ENCODE assay signal across 12 cellular contexts in the genomic region with DNA sequence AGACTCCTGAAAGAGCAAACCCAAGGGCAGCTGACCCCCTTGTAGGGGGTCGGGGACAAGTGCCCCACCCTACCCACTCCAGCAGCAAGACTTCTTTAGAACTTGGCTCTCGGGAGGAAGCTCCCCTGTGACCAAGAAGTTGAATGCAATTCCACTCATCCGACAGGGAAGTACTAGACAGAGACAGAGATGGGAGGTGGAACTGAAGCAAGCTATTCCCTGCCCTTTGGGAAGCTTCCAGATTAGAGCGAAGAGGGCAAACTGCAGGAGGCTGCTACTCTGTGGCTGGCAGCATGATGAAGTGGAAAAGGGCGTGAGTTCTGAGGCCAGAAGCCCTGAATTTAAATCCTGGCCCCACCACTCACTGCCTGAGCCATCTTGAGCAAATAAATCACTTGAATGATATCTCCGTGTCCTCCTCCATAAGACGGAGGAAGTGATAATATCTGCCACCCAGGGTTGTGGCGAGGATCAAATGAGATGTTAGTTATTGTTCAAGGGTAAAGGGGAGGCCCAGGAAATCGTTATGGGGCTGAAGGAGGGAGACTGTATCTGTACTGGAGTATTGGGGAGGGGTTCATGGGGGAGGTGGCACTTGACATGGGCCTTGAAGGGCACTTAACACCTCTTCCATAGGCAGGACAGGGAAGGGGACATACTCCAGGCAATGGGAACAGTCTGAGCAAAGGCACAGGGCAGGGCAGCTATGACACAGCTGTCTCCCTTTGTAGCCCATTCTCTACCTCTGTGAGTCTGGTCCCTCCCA. TPM values are rescaled to one million over a fixed set of nuclear protein-coding genes. Genes with fewer than 3 reads are reported as not detected.
A peak's percentile ranks its signal among the peaks of the same experiment; 100 is the strongest.
DNase-seq lines count a peak whose midpoint lies in the region; ATAC-seq, FAIRE-seq and TF ChIP-seq lines count a peak whose summit lies in the region.
"Had no signal": no experiment of that assay in that cellular context is flagged by ENCODE, and none has a peak within 500 bp of the region (broad histone marks: within the 10 kb centered on the region; RNA-seq: fewer than 3 reads in every experiment).

No MANE protein-coding gene starts in this region.

- peak overlapping the region; percentile 71 for H3K27ac ChIP-seq in naive thymus-derived CD4-positive, alpha-beta T cell (ENCODE audit: low read depth, low read length)
- H3K27ac ChIP-seq: right lobe of liver had no signal

- no peaks in the 10 kb centered on the region for H3K9me3 Mint-ChIP-seq in activated naive CD4-positive, alpha-beta T cell treated with anti-CD3 and anti-CD28 coated beads, Interleukin-2, amount 10 ng/mL, durations not matched to agents 7 days and 5 days
- H3K9me3 Mint-ChIP-seq in naive thymus-derived CD4-positive, alpha-beta T cell, result peaks cover 0 to 2% (median 0%) of the 10 kb centered on the region in 11 donors
- H3K9me3 Mint-ChIP-seq: stimulated activated naive B cell treated with anti-CD40 and anti-IgM and Interleukin-4, amounts not matched to agents 10 μg/mL and 1 μg/mL and 100 μg/mL, for 72 hours had no signal

- H3K27ac Mint-ChIP-seq in T-helper 17 cell, result peak overlapping the region; percentile 94
- H3K27ac Mint-ChIP-seq in activated naive CD4-positive, alpha-beta T cell treated with anti-CD3 and anti-CD28 coated beads, Interleukin-2, amount 10 ng/mL, durations not matched to agents 7 days and 5 days, result peak overlapping the region; percentile 86
- H3K27ac Mint-ChIP-seq in naive thymus-derived CD4-positive, alpha-beta T cell, result peak overlapping the region; percentile 1 to 98 (median 95)
- H3K27ac Mint-ChIP-seq: stimulated activated naive B cell treated with anti-CD40 and anti-IgM and Interleukin-4, amounts not matched to agents 10 μg/mL and 1 μg/mL and 100 μg/mL, for 72 hours had no signal

- POLR2A ChIA-PET in naive thymus-derived CD4-positive, alpha-beta T cell (lab: Charles Lee), result interaction anchor here (0.7 to 12.0 kb wide), 10 partner anchors 9 to 218 kb away, joined by 3 to 444 read pairs (median 4); a partner anchor contains a TSS
- POLR2A ChIA-PET in GM10248 (lab: Yijun Ruan, JAX), result no interaction called here

- peak overlapping the region; percentile 66 for H3K4me3 ChIP-seq in naive thymus-derived CD4-positive, alpha-beta T cell (ENCODE audit: low read length)
- H3K4me3 ChIP-seq: right lobe of liver had no signal

- no peak for TF ChIP-seq POLR2A in GM12891 (IDR thresholded peaks at IDR 0.05; ENCODE audit: low read depth, low read length)

- TF ChIP-seq CTCF in GM10248 (IDR thresholded peaks at IDR 0.05; ENCODE audit: control extremely low read depth, extremely low read depth, low read depth, missing control alignments), result no peak

- H3K4me1 Mint-ChIP-seq in T-helper 17 cell, result peaks cover 38% of the 10 kb centered on the region
- H3K4me1 Mint-ChIP-seq in activated naive CD4-positive, alpha-beta T cell treated with anti-CD3 and anti-CD28 coated beads, Interleukin-2, amount 10 ng/mL, durations not matched to agents 7 days and 5 days, result peaks cover 67% of the 10 kb centered on the region
- peaks cover 35 to 79% (median 68%) of the 10 kb centered on the region in 7 donors for H3K4me1 Mint-ChIP-seq in naive thymus-derived CD4-positive, alpha-beta T cell

- CTCF ChIA-PET in activated naive CD4-positive, alpha-beta T cell treated with anti-CD3 and anti-CD28 coated beads, Interleukin-2, amount 10 ng/mL, durations not matched to agents 7 days and 5 days (lab: Charles Lee), result interaction anchor here (0.9 to 3.0 kb wide), 10 partner anchors 9 to 93 kb away, joined by 3 to 17 read pairs (median 6); a partner anchor contains a TSS
- CTCF ChIA-PET in naive thymus-derived CD4-positive, alpha-beta T cell (lab: Charles Lee), result interaction anchor here (0.7 to 9.7 kb wide), 9 partner anchors 12 to 92 kb away, joined by 3 to 112 read pairs (median 13); a partner anchor contains a TSS
- CTCF ChIA-PET in GM10248 (lab: Yijun Ruan, JAX), result interaction anchor here (0.8 to 3.7 kb wide), 12 partner anchors 9 to 203 kb away, joined by 3 to 23 read pairs (median 8); a partner anchor contains a TSS

- peaks cover 3% of the 10 kb centered on the region for H3K36me3 Mint-ChIP-seq in T-helper 17 cell (ENCODE audit: low read depth)
- peaks cover 5% of the 10 kb centered on the region for H3K36me3 Mint-ChIP-seq in activated naive CD4-positive, alpha-beta T cell treated with anti-CD3 and anti-CD28 coated beads, Interleukin-2, amount 10 ng/mL, durations not matched to agents 7 days and 5 days
- H3K36me3 Mint-ChIP-seq in naive thymus-derived CD4-positive, alpha-beta T cell, result peaks cover 0 to 6% (median 0%) of the 10 kb centered on the region in 5 donors
- H3K36me3 Mint-ChIP-seq: stimulated activated naive B cell treated with anti-CD40 and anti-IgM and Interleukin-4, amounts not matched to agents 10 μg/mL and 1 μg/mL and 100 μg/mL, for 72 hours had no signal

- peak overlapping the region; percentile 88 for H3K4me3 Mint-ChIP-seq in T-helper 17 cell
- H3K4me3 Mint-ChIP-seq in activated naive CD4-positive, alpha-beta T cell treated with anti-CD3 and anti-CD28 coated beads, Interleukin-2, amount 10 ng/mL, durations not matched to agents 7 days and 5 days, result peak overlapping the region; percentile 63
- peak overlapping the region; percentile 66 to 93 (median 89) for H3K4me3 Mint-ChIP-seq in naive thymus-derived CD4-positive, alpha-beta T cell

- H3K27me3 ChIP-seq in naive thymus-derived CD4-positive, alpha-beta T cell (ENCODE audit: control insufficient read depth in 2 of 2, insufficient read depth in 2 of 2, low read length in 2 of 2), result peaks cover 0 to 3% of the 10 kb centered on the region in 2 donors

- peaks cover 5% of the 10 kb centered on the region for H3K27me3 Mint-ChIP-seq in T-helper 17 cell
- H3K27me3 Mint-ChIP-seq in activated naive CD4-positive, alpha-beta T cell treated with anti-CD3 and anti-CD28 coated beads, Interleukin-2, amount 10 ng/mL, durations not matched to agents 7 days and 5 days, result peaks cover 92% of the 10 kb centered on the region
- H3K27me3 Mint-ChIP-seq in naive thymus-derived CD4-positive, alpha-beta T cell, result peaks cover 0 to 68% (median 0%) of the 10 kb centered on the region in 5 donors

- H3K36me3 ChIP-seq in naive thymus-derived CD4-positive, alpha-beta T cell (ENCODE audit: control insufficient read depth in 2 of 3, insufficient read depth in 3 of 3, low read length in 3 of 3), result no peaks in the 10 kb centered on the region
- H3K36me3 ChIP-seq: right lobe of liver had no signal

- FAIRE-seq in GM12891 (lab: Jason Lieb, UNC), result peak; percentile 63
- FAIRE-seq: islet of Langerhans had no signal

- no peaks in the 10 kb centered on the region for H3K9me3 ChIP-seq in T-helper 17 cell (ENCODE audit: control insufficient read depth, low read length, poor library complexity, severe bottlenecking)
- H3K9me3 ChIP-seq in naive thymus-derived CD4-positive, alpha-beta T cell (ENCODE audit: control insufficient read depth in 2 of 3, low read length in 3 of 3), result no peaks in the 10 kb centered on the region
- H3K9me3 ChIP-seq: right lobe of liver had no signal

- no peak for DNase-seq in GM12891 (ENCODE audit: insufficient read length, low spot score)
- no peak for DNase-seq in T-helper 17 cell
- peak; percentile 74 for DNase-seq in activated naive CD4-positive, alpha-beta T cell treated with anti-CD3 and anti-CD28 coated beads, Interleukin-2, amount 10 ng/mL, durations not matched to agents 7 days and 5 days
- peak in 7 of 9 donors; percentile 77 to 85 (median 83) for DNase-seq in naive thymus-derived CD4-positive, alpha-beta T cell
- DNase-seq in GM10248 (ENCODE audit: extremely low spot score), result no peak
- DNase-seq in mucosa of gallbladder (ENCODE audit: low spot score), result no peak
- DNase-seq: NCI-H2171; right lobe of liver; stimulated activated naive B cell treated with anti-CD40 and anti-IgM and Interleukin-4, amounts not matched to agents 10 μg/mL and 1 μg/mL and 100 μg/mL, for 72 hours had no signal

- intact Hi-C loops in naive thymus-derived CD4-positive, alpha-beta T cell (cut with micrococcal nuclease), result loop anchor here (1.0 to 2.0 kb wide), 5 partner anchors 16 to 36 kb away; a partner anchor contains a TSS

- peaks cover 29 to 56% of the 10 kb centered on the region in 2 donors for H3K4me1 ChIP-seq in naive thymus-derived CD4-positive, alpha-beta T cell (ENCODE audit: control insufficient read depth in 2 of 2, insufficient read depth in 2 of 2, low read length in 2 of 2)

- ATAC-seq in T-helper 17 cell, result peak; percentile 89
- ATAC-seq in naive thymus-derived CD4-positive, alpha-beta T cell, result peak; percentile 86
- no peak for ATAC-seq in HG03354 (IDR thresholded peaks at IDR 0.05; ENCODE audit: poor library complexity, severe bottlenecking, unreplicated experiment)
- no peak for ATAC-seq in GM18519 (IDR thresholded peaks at IDR 0.05; ENCODE audit: low FRiP score, unreplicated experiment)
- ATAC-seq: stimulated activated naive B cell treated with anti-CD40 and anti-IgM and Interleukin-4, amounts not matched to agents 10 μg/mL and 1 μg/mL and 100 μg/mL, for 72 hours had no signal

TF ChIP-seq in GM12891, 5 proteins besides CTCF, POLR2A, EP300 and RAD21:
- TF ChIP-seq POU2F2 (IDR thresholded peaks at IDR 0.05; ENCODE audit: low read depth, low read length) (no peak), PAX5 (IDR thresholded peaks at IDR 0.05; ENCODE audit: insufficient read depth, low read length, severe bottlenecking) (no peak), SPI1 (IDR thresholded peaks at IDR 0.05; ENCODE audit: low read depth, low read length) (no peak)

RNA-seq across cellular contexts. Expression of a gene that starts 16.2 kb away (rescaled TPM):
- polyA plus RNA-seq in GM12891 (2012; ENCODE audit: low read depth, missing spikeins), result 39.6 TPM
- total RNA-seq in T-helper 17 cell (100 to 1,000 TPM; 194 to 196 TPM), mucosa of gallbladder (83.8 TPM)
- 100 to 1,000 TPM; 146 to 291 (median 263) TPM for total RNA-seq in naive thymus-derived CD4-positive, alpha-beta T cell
- 10 to 100 TPM; 41.5 to 70.5 TPM for polyA plus RNA-seq in naive thymus-derived CD4-positive, alpha-beta T cell

RNA-seq across cellular contexts. Expression of a gene that starts 50.4 kb away (rescaled TPM):
- polyA plus RNA-seq in GM12891 (2012; ENCODE audit: low read depth, missing spikeins), result 2.5 TPM
- total RNA-seq in T-helper 17 cell (1 to 10 TPM; 2.6 to 3.7 TPM), mucosa of gallbladder (106 TPM)
- total RNA-seq in naive thymus-derived CD4-positive, alpha-beta T cell, result 10 to 100 TPM in 2 of 5 experiments, 1 to 10 TPM in 3; 4.9 to 13.5 (median 8.8) TPM
- polyA plus RNA-seq in naive thymus-derived CD4-positive, alpha-beta T cell, result under 1 TPM in 1 of 2 donors, not detected in 1; 0.35 TPM

RNA-seq across cellular contexts. Expression of a gene that starts 53.6 kb away (rescaled TPM):
- 2.6 TPM for polyA plus RNA-seq in GM12891 (2012; ENCODE audit: low read depth, missing spikeins)
- total RNA-seq in T-helper 17 cell (not detected), mucosa of gallbladder (81.6 TPM)
- not detected for total RNA-seq in naive thymus-derived CD4-positive, alpha-beta T cell
- polyA plus RNA-seq in naive thymus-derived CD4-positive, alpha-beta T cell, result not detected

Comparison
In these comparisons a context has a peak if more than half of its experiments do, and no peak if none do; other contexts are left out.
1. DNase-seq: peak in activated naive CD4-positive, alpha-beta T cell treated with anti-CD3 and anti-CD28 coated beads, Interleukin-2, amount 10 ng/mL, durations not matched to agents 7 days and 5 days (single experiment) and naive thymus-derived CD4-positive, alpha-beta T cell (7 of 9); none in GM12891 (single experiment), T-helper 17 cell (0 of 3), GM10248 (single experiment) and mucosa of gallbladder (single experiment).
2. ATAC-seq: peak in T-helper 17 cell (single experiment) and naive thymus-derived CD4-positive, alpha-beta T cell (single experiment); none in HG03354 (single experiment) and GM18519 (single experiment).
3. RNA of a gene that starts 53.6 kb away (total RNA-seq): 81.6 TPM in mucosa of gallbladder (single experiment); not detected in T-helper 17 cell and not detected in naive thymus-derived CD4-positive, alpha-beta T cell; every median in the first group is over 10 times any median in the second.
4. Peak in every context shown above with its lines, with median percentiles within 50 percentile points of each other: H3K27ac Mint-ChIP-seq and H3K4me3 Mint-ChIP-seq.